23 cellular contexts compared by ENCODE assay signal in the genomic region with DNA sequence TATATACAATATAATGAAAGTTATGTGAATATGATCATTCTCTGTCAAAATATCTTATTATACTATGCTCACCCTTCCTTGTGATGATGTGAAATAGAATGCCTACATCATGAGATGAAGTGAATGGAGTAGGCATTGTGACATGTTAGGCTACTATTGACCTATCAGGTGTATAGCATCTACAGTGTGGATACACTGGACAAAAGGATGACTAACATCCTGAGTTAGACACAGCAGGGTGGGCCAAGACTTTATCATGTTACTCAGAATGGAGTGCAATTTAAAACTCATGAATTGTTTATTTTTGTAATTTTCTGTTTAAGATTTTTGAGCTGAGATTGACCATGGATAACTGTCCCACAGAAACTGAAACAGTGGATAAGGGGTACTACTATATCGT. TPM values are rescaled to one million over a fixed set of nuclear protein-coding genes. Genes with fewer than 3 reads are reported as not detected.
"Had no signal": no experiment of that assay in that cellular context is flagged by ENCODE, and none has a peak within 500 bp of the region (broad histone marks: within the 10 kb centered on the region; RNA-seq: fewer than 3 reads in every experiment).

No MANE protein-coding gene starts in this region.

- DNase-seq: activated CD4-positive, alpha-beta T cell treated with anti-CD3 and anti-CD28 coated beads, Interleukin-2, amount 10 ng/mL, durations not matched to agents 7 days and 5 days; activated CD4-positive, CD25-positive, alpha-beta regulatory T cell treated with anti-CD3 and anti-CD28 coated beads, Interleukin-2, amount 50 U/mL, for 72 hours; activated CD8-positive, alpha-beta memory T cell treated with anti-CD3 and anti-CD28 coated beads, Interleukin-2, amount 10 ng/mL, durations not matched to agents 7 days and 5 days; activated CD8-positive, alpha-beta T cell treated with anti-CD3 and anti-CD28 coated beads for 36 hours; activated gamma-delta T cell; activated naive CD4-positive, alpha-beta T cell treated with anti-CD3 and anti-CD28 coated beads, Interleukin-2, amount 50 U/mL, for 16 hours; activated naive CD8-positive, alpha-beta T cell treated with anti-CD3 and anti-CD28 coated beads, Interleukin-2, amount 50 U/mL, for 24 hours; activated T-cell treated with anti-CD3 and anti-CD28 coated beads for 4 hours; brain microvascular endothelial cell; central memory CD4-positive, alpha-beta T cell; dorsolateral prefrontal cortex; effector memory CD8-positive, alpha-beta T cell; hippocampal formation; ovary; stimulated activated CD4-positive, alpha-beta T cell treated with anti-CD3 and anti-CD28 coated beads, Interleukin-2, amount 100 ng/mL, for 48 hours; stimulated activated CD8-positive, alpha-beta memory T cell treated with anti-CD3 and anti-CD28 coated beads, Interleukin-4, amount 100 ng/mL, for 48 hours; stimulated activated naive B cell treated with anti-CD40 and anti-IgM and Interleukin-4, amounts not matched to agents 10 μg/mL and 1 μg/mL and 100 μg/mL, for 72 hours; trophoblast cell; WERI-Rb-1 had no signal

- H3K4me3 ChIP-seq: dorsolateral prefrontal cortex, esophagus muscularis mucosa, ovary, prostate gland, vagina had no signal

- H3K27ac ChIP-seq: brain microvascular endothelial cell, dorsolateral prefrontal cortex, esophagus muscularis mucosa, ovary, prostate gland, vagina, WERI-Rb-1 had no signal

- H3K36me3 ChIP-seq: brain microvascular endothelial cell, esophagus muscularis mucosa, ovary, prostate gland, vagina, WERI-Rb-1 had no signal

- H3K27me3 ChIP-seq: brain microvascular endothelial cell, dorsolateral prefrontal cortex, esophagus muscularis mucosa, ovary, vagina had no signal

- H3K4me1 ChIP-seq: esophagus muscularis mucosa, prostate gland, vagina had no signal

- ATAC-seq: activated CD8-positive, alpha-beta memory T cell treated with anti-CD3 and anti-CD28 coated beads, Interleukin-2, amount 10 ng/mL, durations not matched to agents 7 days and 5 days; activated CD8-positive, alpha-beta T cell treated with anti-CD3 and anti-CD28 coated beads for 36 hours; activated naive CD8-positive, alpha-beta T cell treated with anti-CD3 and anti-CD28 coated beads, Interleukin-2, amount 50 U/mL, for 24 hours; effector memory CD8-positive, alpha-beta T cell; natural killer cell treated with Interleukin-12 subunit alpha and Interleukin-12 subunit beta and Interleukin-15 and Interleukin-18, amount 100 ng/mL, for 72 hours; stimulated activated naive B cell treated with anti-CD40 and anti-IgM and Interleukin-4, amounts not matched to agents 10 μg/mL and 1 μg/mL and 100 μg/mL, for 72 hours had no signal

RNA-seq across cellular contexts. Expression of a gene that starts 53.4 kb away (rescaled TPM):
- total RNA-seq: activated CD4-positive, alpha-beta T cell treated with anti-CD3 and anti-CD28 coated beads, Interleukin-2, amount 10 ng/mL, durations not matched to agents 7 days and 5 days; activated CD8-positive, alpha-beta memory T cell treated with anti-CD3 and anti-CD28 coated beads, Interleukin-2, amount 10 ng/mL, durations not matched to agents 7 days and 5 days; activated CD8-positive, alpha-beta T cell treated with anti-CD3 and anti-CD28 coated beads for 36 hours; natural killer cell treated with Interleukin-12 subunit alpha and Interleukin-12 subunit beta and Interleukin-15 and Interleukin-18, amount 100 ng/mL, for 72 hours had no signal
